Comparison of ENCODE assay signal across 15 cellular contexts in the genomic region with DNA sequence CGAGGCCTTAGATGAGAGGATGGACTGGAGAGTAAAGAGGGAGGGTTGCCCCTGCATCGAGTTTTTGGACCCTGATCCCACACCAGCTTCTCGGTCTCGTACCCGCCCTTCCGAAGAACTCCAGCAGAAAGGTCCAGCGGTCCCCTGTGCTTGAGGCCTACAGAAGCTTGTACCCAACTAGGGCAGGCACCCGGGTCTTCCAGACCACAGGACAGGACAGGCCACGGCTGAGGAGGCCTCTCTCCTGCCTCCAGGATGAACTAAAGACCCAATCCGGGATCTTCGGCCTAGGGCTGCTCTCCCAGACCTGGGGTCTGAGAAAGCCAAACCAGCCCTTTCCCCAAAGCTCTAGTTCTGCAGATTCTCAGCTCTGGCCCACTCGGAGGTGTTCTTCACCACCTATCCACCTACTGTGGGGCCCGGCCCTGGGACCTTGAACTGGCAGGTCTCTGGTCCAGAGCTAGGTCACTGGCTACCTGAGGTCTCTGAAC. TPM values are rescaled to one million over a fixed set of nuclear protein-coding genes. Genes with fewer than 3 reads are reported as not detected.
DNase-seq lines count a peak whose midpoint lies in the region; ATAC-seq and TF ChIP-seq lines count a peak whose summit lies in the region.
"Had no signal": no experiment of that assay in that cellular context is flagged by ENCODE, and none has a peak within 500 bp of the region (broad histone marks: within the 10 kb centered on the region; RNA-seq: fewer than 3 reads in every experiment).

No MANE protein-coding gene starts in this region.

- peaks cover 17 to 25% (median 18%) of the 10 kb centered on the region in 3 donors for H3K4me1 Mint-ChIP-seq in IgD-negative memory B cell
- H3K4me1 Mint-ChIP-seq in glutamatergic neuron (ENCODE audit: low read depth, unreplicated experiment) = no peaks in the 10 kb centered on the region
- H3K4me1 Mint-ChIP-seq in osteocyte (ENCODE audit: unreplicated experiment) = peaks cover 30% of the 10 kb centered on the region

- peaks cover 62% of the 10 kb centered on the region for H3K27me3 Mint-ChIP-seq in IgD-negative memory B cell
- H3K27me3 Mint-ChIP-seq in glutamatergic neuron (ENCODE audit: unreplicated experiment) = peaks cover 41% of the 10 kb centered on the region
- H3K27me3 Mint-ChIP-seq in osteocyte (ENCODE audit: unreplicated experiment) = peaks cover 58% of the 10 kb centered on the region

- TF ChIP-seq CTCF in GM10248 (IDR thresholded peaks at IDR 0.05; ENCODE audit: control extremely low read depth, extremely low read depth, low read depth, missing control alignments) (no peak), glutamatergic neuron (IDR thresholded peaks at IDR 0.05; ENCODE audit: partially characterized antibody, unreplicated experiment) (no peak), osteocyte (IDR thresholded peaks at IDR 0.05) (no peak)

- H3K9me3 Mint-ChIP-seq in IgD-negative memory B cell (peaks cover 2 to 4% (median 3%) of the 10 kb centered on the region in 3 donors), glutamatergic neuron (ENCODE audit: unreplicated experiment) (peaks cover 15% of the 10 kb centered on the region), osteocyte (ENCODE audit: unreplicated experiment) (no peaks in the 10 kb centered on the region)

- H3K27ac Mint-ChIP-seq in IgD-negative memory B cell (peak overlapping the region; percentile 76 to 95 (median 92)), glutamatergic neuron (ENCODE audit: unreplicated experiment) (no peak overlapping the region), osteocyte (ENCODE audit: unreplicated experiment) (no peak overlapping the region)

- H3K36me3 Mint-ChIP-seq in IgD-negative memory B cell (peaks cover 6% of the 10 kb centered on the region), glutamatergic neuron (ENCODE audit: unreplicated experiment) (no peaks in the 10 kb centered on the region), osteocyte (ENCODE audit: unreplicated experiment) (peaks cover 4% of the 10 kb centered on the region)

- POLR2A ChIA-PET in GM10248 (lab: Yijun Ruan, JAX) = no interaction called here

- DNase-seq in GM10248 (ENCODE audit: extremely low spot score) = peak; percentile 23
- DNase-seq in glutamatergic neuron = no peak
- no peak for DNase-seq in osteocyte (ENCODE audit: extremely low spot score, unreplicated experiment)
- no peak for DNase-seq in HPDE6-E6E7 (ENCODE audit: extremely low spot score)
- DNase-seq in stimulated activated naive CD4-positive, alpha-beta T cell treated with Interleukin-2 at 50 U/mL for 16 hours (lab: John Stamatoyannopoulos, UW) = no peak
- DNase-seq: EL; foreskin fibroblast; lower lobe of right lung; MG63; NCI-H510A treated with DMSO at 0.1 percent for 48 hours; SJCRH30; stimulated activated CD4-positive, alpha-beta T cell treated with anti-CD3 and anti-CD28 coated beads, Interleukin-15, amount 100 ng/mL, for 24 hours had no signal

- CTCF ChIA-PET in GM10248 (lab: Yijun Ruan, JAX) = interaction anchor here (0.9 to 2.0 kb wide), 7 partner anchors 9 to 745 kb away, joined by 3 to 5 read pairs (median 3); no protein-coding TSS in a partner anchor

- H3K4me3 Mint-ChIP-seq in IgD-negative memory B cell (peak overlapping the region; percentile 52 to 83 (median 74)), glutamatergic neuron (ENCODE audit: unreplicated experiment) (peak overlapping the region; percentile 71), osteocyte (ENCODE audit: unreplicated experiment) (peak overlapping the region; percentile 76)

- ATAC-seq in HG03095 (IDR thresholded peaks at IDR 0.05; ENCODE audit: unreplicated experiment) (no peak), HG03196 (IDR thresholded peaks at IDR 0.05; ENCODE audit: unreplicated experiment) (no peak)

RNA-seq across cellular contexts. Expression of a gene that starts 1.2 kb away (rescaled TPM):
- not detected for polyA plus RNA-seq in IgD-negative memory B cell
- total RNA-seq in glutamatergic neuron (ENCODE audit: unreplicated experiment) = 0.25 TPM
- total RNA-seq in osteocyte = 2.7 and 2.9 TPM in 2 replicates
- total RNA-seq: lower lobe of right lung had no signal

RNA-seq across cellular contexts. Expression of a gene that starts 59.0 kb away (rescaled TPM):
- polyA plus RNA-seq in IgD-negative memory B cell = 12.1 TPM
- total RNA-seq in glutamatergic neuron (ENCODE audit: unreplicated experiment) (12.7 TPM), osteocyte (13.2 and 16.2 TPM in 2 replicates)

Comparison
In these comparisons a context has a peak if more than half of its experiments do, and no peak if none do; other contexts are left out.
1. H3K27ac Mint-ChIP-seq: peak in IgD-negative memory B cell (3 of 3); none in glutamatergic neuron (single experiment) and osteocyte (single experiment).
2. Peak in every context shown above with its lines, with median percentiles within 50 percentile points of each other: H3K4me3 Mint-ChIP-seq.